ENCODE assay signal across 1 cellular context in the genomic region with DNA sequence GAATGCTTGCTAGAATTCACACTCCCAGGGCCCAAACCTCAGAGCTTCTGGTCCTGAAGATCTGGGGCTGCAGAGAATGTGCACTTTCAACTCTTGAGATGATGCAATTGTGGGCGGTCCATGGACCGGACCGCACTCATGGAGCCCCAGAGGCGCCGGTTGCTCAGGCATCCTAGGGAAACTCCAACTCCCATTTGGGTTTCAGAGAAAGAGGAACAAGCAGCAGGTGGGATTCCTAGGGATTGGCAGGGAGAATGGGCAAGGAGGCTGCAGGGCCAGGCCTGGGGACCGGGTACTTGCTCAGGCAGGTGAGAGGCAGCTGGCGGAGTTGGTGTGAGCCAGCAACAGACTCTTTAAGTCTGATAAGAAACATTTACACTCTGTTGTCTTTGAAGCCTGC.
A peak's percentile ranks its signal among the peaks of the same experiment; 100 is the strongest.
TF ChIP-seq lines count a peak whose summit lies in the region.

No MANE protein-coding gene starts in this region.

TF ChIP-seq in HepG2, 621 proteins besides CTCF, POLR2A, EP300 and RAD21 (continued from another document and continues in another):
- TF ChIP-seq ATF5 (CRISPR knock-in tag; IDR thresholded peaks at IDR 0.05; ENCODE audit: low read depth) (no peak), ZNF792 (CRISPR knock-in tag; IDR thresholded peaks at IDR 0.05) (no peak), PCBP2 (optimal IDR thresholded peaks at IDR 0.05; ENCODE audit: low read depth, low read length, poor library complexity, severe bottlenecking) (no peak), U2AF1 (optimal IDR thresholded peaks at IDR 0.05; ENCODE audit: low read depth, low read length) (no peak), TRIM22 (IDR thresholded peaks at IDR 0.05) (no peak), GATAD1 (CRISPR knock-in tag; IDR thresholded peaks at IDR 0.05) (no peak), FOXJ3 (CRISPR knock-in tag; IDR thresholded peaks at IDR 0.05; ENCODE audit: borderline replicate concordance) (no peak), HOXA3 (CRISPR knock-in tag; IDR thresholded peaks at IDR 0.05) (no peak), ZNF770 (CRISPR knock-in tag; IDR thresholded peaks at IDR 0.05) (0 out of 2 replicates have a peak, but pooled peaks have one; percentile 26), NFATC3 (CRISPR knock-in tag; IDR thresholded peaks at IDR 0.05) (no peak), MBNL3 (CRISPR knock-in tag; conservative IDR thresholded peaks at IDR 0.05) (no peak), ERF (CRISPR knock-in tag; IDR thresholded peaks at IDR 0.05) (no peak), NBN (conservative IDR thresholded peaks at IDR 0.05) (no peak), MAFF (IDR thresholded peaks at IDR 0.05; ENCODE audit: low read depth, low read length) (no peak), ZZZ3 (CRISPR knock-in tag; IDR thresholded peaks at IDR 0.05; ENCODE audit: borderline replicate concordance) (no peak), CBX5 (CRISPR knock-in tag; IDR thresholded peaks at IDR 0.05; ENCODE audit: borderline replicate concordance) (peak; percentile 68; the same call in 1 of the 2 replicates), THAP11 (CRISPR knock-in tag; IDR thresholded peaks at IDR 0.05) (no peak), NCOR1 (IDR thresholded peaks at IDR 0.05; ENCODE audit: borderline replicate concordance, low read length) (peak; percentile 56; the same call in 1 of the 2 replicates), ZMAT5 (CRISPR knock-in tag; IDR thresholded peaks at IDR 0.05; ENCODE audit: borderline replicate concordance, low read depth) (no peak), ATF1 (CRISPR knock-in tag; IDR thresholded peaks at IDR 0.05) (no peak), ZKSCAN8 (CRISPR knock-in tag; IDR thresholded peaks at IDR 0.05; ENCODE audit: borderline replicate concordance) (no peak), ZBTB44 (CRISPR knock-in tag; IDR thresholded peaks at IDR 0.05) (no peak), HMGXB4 (CRISPR knock-in tag; IDR thresholded peaks at IDR 0.05; ENCODE audit: borderline replicate concordance in 1 of 2, low read depth in 1 of 2) (no peak), ZNF768 (CRISPR knock-in tag; IDR thresholded peaks at IDR 0.05) (no peak), KLF6 (CRISPR knock-in tag; IDR thresholded peaks at IDR 0.05) (no peak), ASH2L (IDR thresholded peaks at IDR 0.05; ENCODE audit: insufficient read length, low read depth, low read length) (peak; percentile 23), ARNT (IDR thresholded peaks at IDR 0.05) (no peak), ZNF331 (CRISPR knock-in tag; IDR thresholded peaks at IDR 0.05) (peak; percentile 48; the same call in 1 of the 2 replicates), ZNF136 (CRISPR knock-in tag; IDR thresholded peaks at IDR 0.05; ENCODE audit: low read depth) (no peak), KLF16 (CRISPR knock-in tag; IDR thresholded peaks at IDR 0.05) (peak in 1 of 2 experiments; percentile 23; a peak in 1 of 4 replicates), PTBP1 (IDR thresholded peaks at IDR 0.05; ENCODE audit: low read depth, low read length, poor library complexity, severe bottlenecking) (no peak), POGZ (CRISPR knock-in tag; IDR thresholded peaks at IDR 0.05) (no peak), CAMTA2 (CRISPR knock-in tag; IDR thresholded peaks at IDR 0.05; ENCODE audit: borderline replicate concordance) (no peak), ZNF841 (CRISPR knock-in tag; IDR thresholded peaks at IDR 0.05; ENCODE audit: borderline replicate concordance) (no peak), KDM1A (CRISPR knock-in tag; IDR thresholded peaks at IDR 0.05) (no peak), ZNF12 (CRISPR knock-in tag; IDR thresholded peaks at IDR 0.05) (0 out of 2 replicates have a peak, but pooled peaks have one; percentile 24)
- TF ChIP-seq, protein P1, sequence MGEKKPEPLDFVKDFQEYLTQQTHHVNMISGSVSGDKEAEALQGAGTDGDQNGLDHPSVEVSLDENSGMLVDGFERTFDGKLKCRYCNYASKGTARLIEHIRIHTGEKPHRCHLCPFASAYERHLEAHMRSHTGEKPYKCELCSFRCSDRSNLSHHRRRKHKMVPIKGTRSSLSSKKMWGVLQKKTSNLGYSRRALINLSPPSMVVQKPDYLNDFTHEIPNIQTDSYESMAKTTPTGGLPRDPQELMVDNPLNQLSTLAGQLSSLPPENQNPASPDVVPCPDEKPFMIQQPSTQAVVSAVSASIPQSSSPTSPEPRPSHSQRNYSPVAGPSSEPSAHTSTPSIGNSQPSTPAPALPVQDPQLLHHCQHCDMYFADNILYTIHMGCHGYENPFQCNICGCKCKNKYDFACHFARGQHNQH (CRISPR knock-in tag; IDR thresholded peaks at IDR 0.05): no peak
- TF ChIP-seq, protein P2, sequence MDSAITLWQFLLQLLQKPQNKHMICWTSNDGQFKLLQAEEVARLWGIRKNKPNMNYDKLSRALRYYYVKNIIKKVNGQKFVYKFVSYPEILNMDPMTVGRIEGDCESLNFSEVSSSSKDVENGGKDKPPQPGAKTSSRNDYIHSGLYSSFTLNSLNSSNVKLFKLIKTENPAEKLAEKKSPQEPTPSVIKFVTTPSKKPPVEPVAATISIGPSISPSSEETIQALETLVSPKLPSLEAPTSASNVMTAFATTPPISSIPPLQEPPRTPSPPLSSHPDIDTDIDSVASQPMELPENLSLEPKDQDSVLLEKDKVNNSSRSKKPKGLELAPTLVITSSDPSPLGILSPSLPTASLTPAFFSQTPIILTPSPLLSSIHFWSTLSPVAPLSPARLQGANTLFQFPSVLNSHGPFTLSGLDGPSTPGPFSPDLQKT (CRISPR knock-in tag; IDR thresholded peaks at IDR 0.05; ENCODE audit: borderline replicate concordance): no peak
- TF ChIP-seq, protein P3, sequence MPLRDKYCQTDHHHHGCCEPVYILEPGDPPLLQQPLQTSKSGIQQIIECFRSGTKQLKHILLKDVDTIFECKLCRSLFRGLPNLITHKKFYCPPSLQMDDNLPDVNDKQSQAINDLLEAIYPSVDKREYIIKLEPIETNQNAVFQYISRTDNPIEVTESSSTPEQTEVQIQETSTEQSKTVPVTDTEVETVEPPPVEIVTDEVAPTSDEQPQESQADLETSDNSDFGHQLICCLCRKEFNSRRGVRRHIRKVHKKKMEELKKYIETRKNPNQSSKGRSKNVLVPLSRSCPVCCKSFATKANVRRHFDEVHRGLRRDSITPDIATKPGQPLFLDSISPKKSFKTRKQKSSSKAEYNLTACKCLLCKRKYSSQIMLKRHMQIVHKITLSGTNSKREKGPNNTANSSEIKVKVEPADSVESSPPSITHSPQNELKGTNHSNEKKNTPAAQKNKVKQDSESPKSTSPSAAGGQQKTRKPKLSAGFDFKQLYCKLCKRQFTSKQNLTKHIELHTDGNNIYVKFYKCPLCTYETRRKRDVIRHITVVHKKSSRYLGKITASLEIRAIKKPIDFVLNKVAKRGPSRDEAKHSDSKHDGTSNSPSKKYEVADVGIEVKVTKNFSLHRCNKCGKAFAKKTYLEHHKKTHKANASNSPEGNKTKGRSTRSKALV (CRISPR knock-in tag; IDR thresholded peaks at IDR 0.05): no peak
- TF ChIP-seq, protein P4, sequence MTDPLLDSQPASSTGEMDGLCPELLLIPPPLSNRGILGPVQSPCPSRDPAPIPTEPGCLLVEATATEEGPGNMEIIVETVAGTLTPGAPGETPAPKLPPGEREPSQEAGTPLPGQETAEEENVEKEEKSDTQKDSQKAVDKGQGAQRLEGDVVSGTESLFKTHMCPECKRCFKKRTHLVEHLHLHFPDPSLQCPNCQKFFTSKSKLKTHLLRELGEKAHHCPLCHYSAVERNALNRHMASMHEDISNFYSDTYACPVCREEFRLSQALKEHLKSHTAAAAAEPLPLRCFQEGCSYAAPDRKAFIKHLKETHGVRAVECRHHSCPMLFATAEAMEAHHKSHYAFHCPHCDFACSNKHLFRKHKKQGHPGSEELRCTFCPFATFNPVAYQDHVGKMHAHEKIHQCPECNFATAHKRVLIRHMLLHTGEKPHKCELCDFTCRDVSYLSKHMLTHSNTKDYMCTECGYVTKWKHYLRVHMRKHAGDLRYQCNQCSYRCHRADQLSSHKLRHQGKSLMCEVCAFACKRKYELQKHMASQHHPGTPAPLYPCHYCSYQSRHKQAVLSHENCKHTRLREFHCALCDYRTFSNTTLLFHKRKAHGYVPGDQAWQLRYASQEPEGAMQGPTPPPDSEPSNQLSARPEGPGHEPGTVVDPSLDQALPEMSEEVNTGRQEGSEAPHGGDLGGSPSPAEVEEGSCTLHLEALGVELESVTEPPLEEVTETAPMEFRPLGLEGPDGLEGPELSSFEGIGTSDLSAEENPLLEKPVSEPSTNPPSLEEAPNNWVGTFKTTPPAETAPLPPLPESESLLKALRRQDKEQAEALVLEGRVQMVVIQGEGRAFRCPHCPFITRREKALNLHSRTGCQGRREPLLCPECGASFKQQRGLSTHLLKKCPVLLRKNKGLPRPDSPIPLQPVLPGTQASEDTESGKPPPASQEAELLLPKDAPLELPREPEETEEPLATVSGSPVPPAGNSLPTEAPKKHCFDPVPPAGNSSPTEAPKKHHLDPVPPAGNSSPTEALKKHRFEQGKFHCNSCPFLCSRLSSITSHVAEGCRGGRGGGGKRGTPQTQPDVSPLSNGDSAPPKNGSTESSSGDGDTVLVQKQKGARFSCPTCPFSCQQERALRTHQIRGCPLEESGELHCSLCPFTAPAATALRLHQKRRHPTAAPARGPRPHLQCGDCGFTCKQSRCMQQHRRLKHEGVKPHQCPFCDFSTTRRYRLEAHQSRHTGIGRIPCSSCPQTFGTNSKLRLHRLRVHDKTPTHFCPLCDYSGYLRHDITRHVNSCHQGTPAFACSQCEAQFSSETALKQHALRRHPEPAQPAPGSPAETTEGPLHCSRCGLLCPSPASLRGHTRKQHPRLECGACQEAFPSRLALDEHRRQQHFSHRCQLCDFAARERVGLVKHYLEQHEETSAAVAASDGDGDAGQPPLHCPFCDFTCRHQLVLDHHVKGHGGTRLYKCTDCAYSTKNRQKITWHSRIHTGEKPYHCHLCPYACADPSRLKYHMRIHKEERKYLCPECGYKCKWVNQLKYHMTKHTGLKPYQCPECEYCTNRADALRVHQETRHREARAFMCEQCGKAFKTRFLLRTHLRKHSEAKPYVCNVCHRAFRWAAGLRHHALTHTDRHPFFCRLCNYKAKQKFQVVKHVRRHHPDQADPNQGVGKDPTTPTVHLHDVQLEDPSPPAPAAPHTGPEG (CRISPR knock-in tag; IDR thresholded peaks at IDR 0.05): peak; percentile 42; the same call in 1 of the 2 replicates
